19 cellular contexts compared by ENCODE assay signal in genomic region chr18:41617592-41617991, GRCh38.
"Had no signal": no experiment of that assay in that cellular context is flagged by ENCODE, and none has a peak within 500 bp of the region (broad histone marks: within the 10 kb centered on the region; RNA-seq: fewer than 3 reads in every experiment).

No MANE protein-coding gene starts in this region.

- H3K27ac ChIP-seq: dorsolateral prefrontal cortex, neural progenitor cell, parathyroid adenoma, right lobe of liver, thoracic aorta, tibial nerve, upper lobe of left lung, uterus had no signal

- ATAC-seq: left lobe of liver; natural killer cell treated with Interleukin-12 subunit alpha and Interleukin-12 subunit beta and Interleukin-15 and Interleukin-18, amount 100 ng/mL, for 72 hours; right lobe of liver; stimulated activated naive B cell treated with anti-CD40 and anti-IgM and Interleukin-4, amounts not matched to agents 10 μg/mL and 1 μg/mL and 100 μg/mL, for 72 hours had no signal

- H3K4me3 ChIP-seq: dorsolateral prefrontal cortex, lung, neural progenitor cell, right lobe of liver, thoracic aorta, tibial nerve, upper lobe of left lung, uterus had no signal

- H3K27me3 ChIP-seq: neural progenitor cell, right lobe of liver, tibial nerve, upper lobe of left lung, uterus had no signal

- H3K4me1 ChIP-seq: parathyroid adenoma, right lobe of liver, tibial nerve, upper lobe of left lung, uterus had no signal

- H3K9me3 ChIP-seq: right lobe of liver, thoracic aorta, tibial nerve, upper lobe of left lung, uterus had no signal

- FAIRE-seq: frontal cortex, keratinocyte, small intestine had no signal

- H3K36me3 ChIP-seq: neural progenitor cell, right lobe of liver, thoracic aorta, tibial nerve, upper lobe of left lung, uterus had no signal

- DNase-seq: dorsolateral prefrontal cortex; effector CD4-positive, alpha-beta T cell; head of caudate nucleus; right lobe of liver; small intestine; stimulated activated CD4-positive, alpha-beta T cell treated with anti-CD3 and anti-CD28 coated beads, Interleukin-15, amount 100 ng/mL, for 24 hours; stimulated activated CD4-positive, alpha-beta T cell treated with anti-CD3 and anti-CD28 coated beads, Interleukin-2, amount 100 ng/mL, for 48 hours; stimulated activated naive B cell treated with anti-CD40 and anti-IgM and Interleukin-4, amounts not matched to agents 10 μg/mL and 1 μg/mL and 100 μg/mL, for 72 hours; upper lobe of left lung; uterus had no signal
